21 cellular contexts compared by ENCODE assay signal in the genomic region with DNA sequence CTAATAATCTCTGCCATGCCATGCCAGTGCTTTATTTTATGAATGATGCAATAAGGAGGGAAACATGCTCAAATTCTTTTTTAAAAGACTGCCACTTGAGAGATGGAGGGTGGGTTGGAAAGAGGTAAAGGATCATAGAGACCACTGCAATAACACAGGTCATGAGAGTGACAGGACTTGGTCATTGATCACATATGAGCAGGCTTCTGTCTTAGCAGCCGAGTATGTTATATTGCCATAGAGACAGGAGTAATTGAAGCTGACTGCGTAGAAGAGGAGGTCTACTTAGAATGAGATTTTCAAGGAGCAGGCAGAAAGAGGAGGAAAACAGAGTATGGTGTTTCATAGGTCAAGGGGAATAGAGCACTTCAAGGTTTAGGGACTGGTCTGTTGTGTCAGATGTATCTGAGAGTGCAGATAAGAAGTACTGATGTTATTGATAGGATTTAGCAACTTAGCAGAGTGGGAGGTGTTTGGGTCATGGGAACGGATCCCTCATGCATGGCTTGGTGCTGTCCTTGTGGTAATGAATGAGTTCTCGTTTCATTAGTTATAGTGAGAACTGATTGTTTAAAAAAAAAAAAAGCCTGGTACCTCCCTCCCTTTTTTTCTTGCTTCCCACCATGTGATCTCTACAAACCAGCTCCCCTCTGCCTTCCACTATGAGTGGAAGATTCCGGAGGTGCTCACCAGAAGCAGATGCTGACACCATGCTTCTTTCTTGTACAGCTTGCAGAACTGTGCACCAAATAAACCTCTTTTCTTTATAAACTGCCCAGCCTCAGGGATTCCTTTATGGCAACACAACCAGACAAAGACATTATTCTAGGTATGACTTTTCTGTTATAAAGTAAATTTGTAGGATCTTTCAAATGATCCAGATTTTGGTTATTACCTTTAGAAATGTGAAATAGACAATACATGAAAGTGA. TPM values are rescaled to one million over a fixed set of nuclear protein-coding genes. Genes with fewer than 3 reads are reported as not detected.
DNase-seq lines count a peak whose midpoint lies in the region; ATAC-seq and TF ChIP-seq lines count a peak whose summit lies in the region.
"Had no signal": no experiment of that assay in that cellular context is flagged by ENCODE, and none has a peak within 500 bp of the region (broad histone marks: within the 10 kb centered on the region; RNA-seq: fewer than 3 reads in every experiment).

No MANE protein-coding gene starts in this region.

- H3K9ac ChIP-seq in adipocyte (ENCODE audit: low read length), result peak overlapping the region; percentile 30

- H3K36me3 ChIP-seq in right atrium auricular region (peaks cover 9% of the 10 kb centered on the region), adipocyte (ENCODE audit: control insufficient read depth, insufficient read depth, low read length, severe bottlenecking) (peaks cover 51% of the 10 kb centered on the region), aorta (ENCODE audit: control insufficient read depth in 1 of 2, insufficient read depth in 2 of 2, low read length in 1 of 2) (peaks cover 0 to 2% of the 10 kb centered on the region in 2 donors)

- H3K9me3 ChIP-seq in right atrium auricular region (no peaks in the 10 kb centered on the region), adipocyte (ENCODE audit: control insufficient read depth, low read length) (peaks cover 5% of the 10 kb centered on the region), aorta (ENCODE audit: control insufficient read depth, low read length) (no peaks in the 10 kb centered on the region)
- H3K9me3 ChIP-seq: body of pancreas had no signal

- intact Hi-C loops in Right ventricle myocardium inferior (cut with DNase I) (loop anchor here (5.0 kb wide), 1 partner anchor 32 kb away; the partner anchor contains the start of gene UGP2), aorta (cut with DNase I) (no loop called here)

- H3K27ac ChIP-seq in right atrium auricular region (peak overlapping the region; percentile 52 to 68), layer of hippocampus (ENCODE audit: low read depth, low read length) (peak overlapping the region; percentile 19), aorta (ENCODE audit: low read depth in 1 of 2, low read length in 2 of 2) (peak overlapping the region; percentile 51 to 84)

- H3K4me3 ChIP-seq in right atrium auricular region, result no peak overlapping the region
- peak overlapping the region; percentile 46 for H3K4me3 ChIP-seq in adipocyte (ENCODE audit: low read length)
- no peak overlapping the region for H3K4me3 ChIP-seq in aorta (ENCODE audit: low read length in 2 of 2)
- H3K4me3 ChIP-seq: body of pancreas had no signal

- no peak for TF ChIP-seq CTCF in right atrium auricular region (IDR thresholded peaks at IDR 0.05)

- ATAC-seq in Right ventricle myocardium inferior (no peak), aorta (ENCODE audit: low FRiP score) (no peak)

- WGBS in aorta, 2 donors, result 95 to 96% methylated on average over 5 of the region's 5 CpGs

- no peaks in the 10 kb centered on the region for H3K27me3 ChIP-seq in right atrium auricular region
- H3K27me3 ChIP-seq in adipocyte (replicated peaks; ENCODE audit: control insufficient read depth, insufficient read depth, low read length), result no peaks in the 10 kb centered on the region
- H3K27me3 ChIP-seq in layer of hippocampus (ENCODE audit: control insufficient read depth, insufficient read depth, low read length), result no peaks in the 10 kb centered on the region
- no peaks in the 10 kb centered on the region for H3K27me3 ChIP-seq in aorta (ENCODE audit: control insufficient read depth in 1 of 2, insufficient read depth in 2 of 2, low read length in 1 of 2)
- H3K27me3 ChIP-seq: body of pancreas had no signal

- DNase-seq in right atrium auricular region (ENCODE audit: low spot score) (no peak), Right ventricle myocardium inferior (ENCODE audit: missing footprints) (no peak), adipocyte (ENCODE audit: low read depth) (no peak), aorta (no peak), DMS153 (lab: John Stamatoyannopoulos, UW) (no peak), mucosa of gallbladder (ENCODE audit: low spot score) (no peak), T1000 (lab: John Stamatoyannopoulos, UW) (no peak)
- DNase-seq: activated CD4-positive, alpha-beta T cell treated with anti-CD3 and anti-CD28 coated beads for 1 hour; activated gamma-delta T cell treated with Interleukin-2 at 50 U/mL for 16 hours; body of pancreas; COR-L47; dermis blood vessel endothelial cell; erythroblast; glutamatergic neuron; KBM-7; NCI-H1048; NCI-H2081 treated with DMSO at 0.1 percent for 48 hours; NCI-H510A treated with DMSO at 0.1 percent for 48 hours; SHP77; stimulated activated naive CD4-positive, alpha-beta T cell had no signal

- H3K4me1 ChIP-seq in right atrium auricular region (peaks cover 0 to 60% of the 10 kb centered on the region in 2 donors), adipocyte (ENCODE audit: control insufficient read depth, insufficient read depth, low read length) (peaks cover 56% of the 10 kb centered on the region), aorta (ENCODE audit: control insufficient read depth in 1 of 2, insufficient read depth in 2 of 2, low read length in 2 of 2) (peaks cover 6 to 26% of the 10 kb centered on the region in 2 donors)

RNA-seq across cellular contexts. Expression of gene UGP2, which starts 32.8 kb away (rescaled TPM):
- total RNA-seq in right atrium auricular region, result 100 to 1,000 TPM; 204 to 209 TPM
- 363 TPM for total RNA-seq in Right ventricle myocardium inferior
- 100 to 1,000 TPM; 171 to 188 TPM for total RNA-seq in aorta
- polyA plus RNA-seq in aorta, result 100 to 1,000 TPM; 166 to 422 TPM
- 129 TPM for total RNA-seq in mucosa of gallbladder
